Comparison of ENCODE assay signal across 22 cellular contexts in the genomic region with DNA sequence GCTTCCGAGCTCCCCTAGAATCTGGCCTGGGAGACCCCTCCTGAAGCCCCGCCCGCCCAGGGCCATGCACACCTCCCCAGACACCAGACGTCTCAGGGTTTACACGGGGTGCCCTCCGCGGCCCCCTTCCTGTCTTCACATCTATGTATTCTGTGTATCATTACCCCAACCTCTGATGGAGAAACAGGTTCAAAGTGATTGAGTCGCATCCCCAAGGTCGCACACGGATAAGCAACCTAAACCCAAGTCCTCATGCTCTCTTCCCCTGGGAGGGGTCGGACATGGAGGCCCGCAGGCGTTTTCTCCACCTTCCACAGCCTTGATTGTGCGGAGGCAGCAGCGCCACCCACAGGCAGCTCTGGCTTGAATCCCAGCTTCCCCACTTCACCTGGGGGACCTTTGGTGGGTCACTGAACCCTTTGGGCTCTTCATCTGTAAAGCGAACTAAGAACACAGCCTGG.
A peak's percentile ranks its signal among the peaks of the same experiment; 100 is the strongest.
DNase-seq lines count a peak whose midpoint lies in the region; FAIRE-seq and TF ChIP-seq lines count a peak whose summit lies in the region.
"Had no signal": no experiment of that assay in that cellular context is flagged by ENCODE, and none has a peak within 500 bp of the region (broad histone marks: within the 10 kb centered on the region; RNA-seq: fewer than 3 reads in every experiment).

No MANE protein-coding gene starts in this region.

- intact Hi-C loops in A673 (cut with micrococcal nuclease; ENCODE audit: unreplicated experiment) = no loop called here

- H4K5ac ChIP-seq in H9 (ENCODE audit: insufficient read length, low read depth, low read length) = no peak overlapping the region

- H3K18ac ChIP-seq in H9 (ENCODE audit: insufficient read length, low read depth, low read length) = no peak overlapping the region

- H3K4me2 ChIP-seq in H9 (ENCODE audit: insufficient read depth, insufficient read length, low read length) (no peak overlapping the region), astrocyte (ENCODE audit: low read length) (no peak overlapping the region)

- H2BK12ac ChIP-seq in H9 (ENCODE audit: insufficient read length, low read depth, low read length) = no peak overlapping the region

- no CpG with 5 or more reads among the region's 16 CpGs for WGBS in H9 (ENCODE audit: extremely low coverage, insufficient read length, low lambda C conversion rate)

- H3K14ac ChIP-seq in H9 (ENCODE audit: insufficient read depth, low read length) = no peak overlapping the region

- H3K4me1 Mint-ChIP-seq in H9 = peaks cover 18 to 28% of the 10 kb centered on the region in 2 experiments
- H3K4me1 Mint-ChIP-seq in astrocyte (ENCODE audit: low read depth, unreplicated experiment) = peaks cover 25% of the 10 kb centered on the region
- H3K4me1 Mint-ChIP-seq in nephron = peaks cover 19% of the 10 kb centered on the region
- H3K4me1 Mint-ChIP-seq: T-helper 17 cell had no signal

- no peak overlapping the region for H2BK20ac ChIP-seq in H9 (ENCODE audit: low read depth, low read length, poor library complexity, severe bottlenecking)

- POLR2A ChIA-PET in A673 (lab: Charles Lee; ENCODE audit: low non-redundant PET) = interaction anchor here (0.8 kb wide), 1 partner anchor 12 kb away, joined by 3 read pairs; no protein-coding TSS in a partner anchor

- H2AFZ ChIP-seq in H9 (ENCODE audit: low read length) = no peak overlapping the region
- no peak overlapping the region for H2AFZ ChIP-seq in astrocyte (ENCODE audit: low read depth, low read length)

- H3K27me3 Mint-ChIP-seq in H9 (ENCODE audit: low read depth) = peaks cover 5% of the 10 kb centered on the region
- peaks cover 19% of the 10 kb centered on the region for H3K27me3 Mint-ChIP-seq in astrocyte (ENCODE audit: low read depth, unreplicated experiment)
- H3K27me3 Mint-ChIP-seq in nephron (ENCODE audit: low read depth) = peaks cover 25% of the 10 kb centered on the region
- H3K27me3 Mint-ChIP-seq: activated naive CD4-positive, alpha-beta T cell treated with anti-CD3 and anti-CD28 coated beads, Interleukin-2, amount 50 U/mL, for 24 hours had no signal

- H2AK5ac ChIP-seq in H9 (ENCODE audit: insufficient read length, low read length) = no peak overlapping the region

- H3K36me3 ChIP-seq in A673 (ENCODE audit: insufficient read depth, low read length, poor library complexity, severe bottlenecking) (no peaks in the 10 kb centered on the region), astrocyte (ENCODE audit: insufficient read depth, low read length) (no peaks in the 10 kb centered on the region)
- H3K36me3 ChIP-seq: colonic mucosa had no signal

- H3K4me3 Mint-ChIP-seq in H9 (no peak overlapping the region), astrocyte (ENCODE audit: unreplicated experiment) (no peak overlapping the region), nephron (no peak overlapping the region)
- H3K4me3 Mint-ChIP-seq: activated CD8-positive, alpha-beta T cell treated with anti-CD3 and anti-CD28 coated beads, Interleukin-2, amount 10 ng/mL, durations not matched to agents 7 days and 5 days; activated naive CD4-positive, alpha-beta T cell treated with anti-CD3 and anti-CD28 coated beads, Interleukin-2, amount 50 U/mL, for 24 hours; natural killer cell; T-helper 17 cell had no signal

- CTCF ChIA-PET in A673 (lab: Charles Lee) = no interaction called here

- H3K4me1 ChIP-seq in A673 (ENCODE audit: insufficient read depth, low read length, poor library complexity, severe bottlenecking) = no peaks in the 10 kb centered on the region
- H3K4me1 ChIP-seq in H9 (ENCODE audit: insufficient read depth, low read length) = no peaks in the 10 kb centered on the region
- peaks cover 21% of the 10 kb centered on the region for H3K4me1 ChIP-seq in astrocyte (ENCODE audit: insufficient read depth, low read length)
- H3K4me1 ChIP-seq: body of pancreas, colonic mucosa had no signal

- no peak overlapping the region for H3K23ac ChIP-seq in H9 (ENCODE audit: insufficient read length, low read depth, low read length)

- H3K23me2 ChIP-seq in H9 (ENCODE audit: insufficient read length, low read depth, low read length, poor library complexity, severe bottlenecking) = no peaks in the 10 kb centered on the region

- BruUV-seq in A673 (replicated peaks; lab: Mats Ljungman, UMichigan) = no TSS peak

- H2BK5ac ChIP-seq in H9 (ENCODE audit: insufficient read length, low read length) = no peak overlapping the region

- no peak for FAIRE-seq in astrocyte (lab: Jason Lieb, UNC)

- DNase-seq in A673 (ENCODE audit: low spot score) = no peak
- peak; percentile 65 for DNase-seq in H9
- no peak for DNase-seq in astrocyte (ENCODE audit: low read depth)
- DNase-seq in SKM-1 treated with dmso at 0.1 percent for 144 hours (lab: John Stamatoyannopoulos, UW; ENCODE audit: unreplicated experiment) = no peak
- no peak for DNase-seq in effector CD8-positive, alpha-beta T cell (lab: John Stamatoyannopoulos, UW)
- DNase-seq in stimulated activated naive CD4-positive, alpha-beta T cell (lab: John Stamatoyannopoulos, UW) = no peak
- no peak for DNase-seq in DMS153 (lab: John Stamatoyannopoulos, UW)
- DNase-seq: activated CD4-positive, CD25-positive, alpha-beta regulatory T cell; activated CD8-positive, alpha-beta T cell treated with anti-CD3 and anti-CD28 coated beads, Interleukin-2, amount 10 ng/mL, durations not matched to agents 7 days and 5 days; activated T-cell treated with anti-CD3 and anti-CD28 coated beads, Interleukin-2, amount 50 U/mL, for 48 hours; KG1; mesenchymal stem cell; natural killer cell; NCI-H2081 treated with DMSO at 0.1 percent for 48 hours; NCI-H510A treated with DMSO at 0.1 percent for 48 hours; SIG-M5; stimulated activated CD4-positive, alpha-beta T cell treated with anti-CD3 and anti-CD28 coated beads, Interleukin-4, amount 100 ng/mL, for 1 hour; T-helper 17 cell had no signal

- TF ChIP-seq CTCF in A673 (conservative IDR thresholded peaks at IDR 0.05; ENCODE audit: low read depth, low read length) (peak; percentile 38), H9 (conservative IDR thresholded peaks at IDR 0.05) (peak; percentile 70), astrocyte (IDR thresholded peaks at IDR 0.05; ENCODE audit: insufficient read depth, low read depth, low read length) (no peak), nephron (IDR thresholded peaks at IDR 0.05; ENCODE audit: unreplicated experiment in 3 of 3) (no peak)

- H2BK120ac ChIP-seq in H9 (ENCODE audit: low read depth, low read length, poor library complexity, severe bottlenecking) = no peak overlapping the region

- H3K36me3 Mint-ChIP-seq in H9 (ENCODE audit: insufficient read depth in 1 of 3, low read depth in 3 of 3) (peaks cover 0 to 6% (median 0%) of the 10 kb centered on the region in 3 experiments; a peak in 2 of 7 replicates), astrocyte (ENCODE audit: low read depth, unreplicated experiment) (no peaks in the 10 kb centered on the region), nephron (ENCODE audit: low read depth) (no peaks in the 10 kb centered on the region)
- H3K36me3 Mint-ChIP-seq: activated naive CD4-positive, alpha-beta T cell treated with anti-CD3 and anti-CD28 coated beads, Interleukin-2, amount 50 U/mL, for 24 hours; natural killer cell had no signal

- no peak overlapping the region for H4K8ac ChIP-seq in H9 (replicated peaks; ENCODE audit: insufficient read length, low read depth, low read length)

- H3K27ac ChIP-seq in A673 (ENCODE audit: low read depth, low read length, poor library complexity, severe bottlenecking) (no peak overlapping the region), H9 (ENCODE audit: insufficient read length, low read depth, low read length) (no peak overlapping the region), astrocyte (ENCODE audit: low read depth, low read length) (no peak overlapping the region)
- H3K27ac ChIP-seq: colonic mucosa had no signal

- H4K20me1 ChIP-seq in H9 (ENCODE audit: control insufficient read depth, insufficient read depth, insufficient read length) (no peaks in the 10 kb centered on the region), astrocyte (ENCODE audit: insufficient read depth, low read length) (no peaks in the 10 kb centered on the region)

- H3K27ac Mint-ChIP-seq in H9 (peak overlapping the region in 1 of 3 experiments; percentile 83; a peak in 2 of 7 replicates), astrocyte (ENCODE audit: unreplicated experiment) (peak overlapping the region; percentile 84), nephron (peak overlapping the region in 2 of 3 experiments; percentile 71 to 79)
- H3K27ac Mint-ChIP-seq: activated CD8-positive, alpha-beta T cell treated with anti-CD3 and anti-CD28 coated beads, Interleukin-2, amount 10 ng/mL, durations not matched to agents 7 days and 5 days; activated naive CD4-positive, alpha-beta T cell treated with anti-CD3 and anti-CD28 coated beads, Interleukin-2, amount 50 U/mL, for 24 hours; natural killer cell; T-helper 17 cell had no signal

- H3K27me3 ChIP-seq in A673 (replicated peaks; ENCODE audit: insufficient read depth, low read depth, low read length, poor library complexity) (no peaks in the 10 kb centered on the region), H9 (ENCODE audit: insufficient read depth, low read length) (no peaks in the 10 kb centered on the region), astrocyte (ENCODE audit: insufficient read depth, low read length) (no peaks in the 10 kb centered on the region)
- H3K27me3 ChIP-seq: body of pancreas, colonic mucosa had no signal

- H3K56ac ChIP-seq in H9 (ENCODE audit: insufficient read length, low read depth, low read length) = no peak overlapping the region

- H2BK15ac ChIP-seq in H9 (ENCODE audit: low read depth, low read length) = no peak overlapping the region

- H3K4ac ChIP-seq in H9 (ENCODE audit: low read depth, low read length) = no peak overlapping the region

- H3K79me1 ChIP-seq in H9 (ENCODE audit: insufficient read depth, low read depth, low read length, poor library complexity, severe bottlenecking) = no peaks in the 10 kb centered on the region

- H3K9ac ChIP-seq in H9 (ENCODE audit: extremely low read depth, insufficient read length, low read length) (no peak overlapping the region), astrocyte (ENCODE audit: low read length) (no peak overlapping the region)

- H3K4me3 ChIP-seq in A673 (ENCODE audit: low read depth, low read length, poor library complexity, severe bottlenecking) (no peak overlapping the region), astrocyte (ENCODE audit: insufficient read depth, low read depth, low read length) (no peak overlapping the region)
- H3K4me3 ChIP-seq: body of pancreas, colonic mucosa had no signal

- H3K9me3 ChIP-seq in A673 (ENCODE audit: low read depth, low read length, poor library complexity, severe bottlenecking) (no peaks in the 10 kb centered on the region), H9 (ENCODE audit: control insufficient read depth, low read depth, low read length) (no peaks in the 10 kb centered on the region), astrocyte (ENCODE audit: insufficient read depth, low read depth, low read length) (no peaks in the 10 kb centered on the region)
- H3K9me3 ChIP-seq: body of pancreas, colonic mucosa had no signal

- H4K91ac ChIP-seq in H9 (ENCODE audit: insufficient read length, low read depth, low read length) = no peak overlapping the region

- no peak overlapping the region for H3T11ph ChIP-seq in H9 (ENCODE audit: low read length)

- H3K9me3 Mint-ChIP-seq in H9 = peaks cover 6 to 8% of the 10 kb centered on the region in 2 experiments; a peak in 4 of 5 replicates
- H3K9me3 Mint-ChIP-seq in astrocyte (ENCODE audit: unreplicated experiment) = peaks cover 5% of the 10 kb centered on the region
- no peaks in the 10 kb centered on the region for H3K9me3 Mint-ChIP-seq in nephron
- H3K9me3 Mint-ChIP-seq: activated naive CD4-positive, alpha-beta T cell treated with anti-CD3 and anti-CD28 coated beads, Interleukin-2, amount 50 U/mL, for 24 hours; natural killer cell had no signal

- H3K79me2 ChIP-seq in H9 (ENCODE audit: insufficient read depth, low read length) (no peaks in the 10 kb centered on the region), astrocyte (ENCODE audit: insufficient read depth, low read length) (no peaks in the 10 kb centered on the region)

Comparison
In these comparisons a context has a peak if more than half of its experiments do, and no peak if none do; other contexts are left out.
1. CTCF ChIP-seq: peak in A673 (single experiment) and H9 (single experiment); none in astrocyte (single experiment) and nephron (0 of 3).